In genomic region chrX:130106071-130106470, GRCh38 we compare ENCODE assay signal across 13 cellular contexts. TPM values are rescaled to one million over a fixed set of nuclear protein-coding genes. Genes with fewer than 3 reads are reported as not detected.
DNase-seq lines count a peak whose midpoint lies in the region; ATAC-seq, FAIRE-seq and TF ChIP-seq lines count a peak whose summit lies in the region.
"Had no signal": no experiment of that assay in that cellular context is flagged by ENCODE, and none has a peak within 500 bp of the region (broad histone marks: within the 10 kb centered on the region; RNA-seq: fewer than 3 reads in every experiment).

No MANE protein-coding gene starts in this region.

- no peak for DNase-seq in CD8-positive, alpha-beta memory T cell
- DNase-seq in Panc1 (ENCODE audit: low read depth, low spot score): no peak
- peak; percentile 48 for DNase-seq in fibroblast of mammary gland (ENCODE audit: low read depth)
- no peak for DNase-seq in gastrocnemius medialis
- no peak for DNase-seq in Peyer's patch
- DNase-seq in pancreas: no peak
- no peak for DNase-seq in left lobe of liver (ENCODE audit: low spot score)
- DNase-seq: NCI-H1436 treated with DMSO at 0.1 percent for 48 hours; NCI-H82; stimulated activated naive CD4-positive, alpha-beta T cell treated with Interleukin-2 at 50 U/mL for 16 hours had no signal

- no peak overlapping the region for H3K4me3 ChIP-seq in CD8-positive, alpha-beta memory T cell (ENCODE audit: low read length)
- H3K4me3 ChIP-seq in Panc1 (ENCODE audit: low read depth in 2 of 2, low read length in 2 of 2) (no peak overlapping the region), fibroblast of mammary gland (ENCODE audit: control insufficient read depth, low read depth, low read length) (no peak overlapping the region), gastrocnemius medialis (no peak overlapping the region), Peyer's patch (no peak overlapping the region), pancreas (no peak overlapping the region)

- peak overlapping the region in 4 of 7 donors; percentile 17 to 61 (median 38) for H3K4me3 Mint-ChIP-seq in CD8-positive, alpha-beta memory T cell
- H3K4me3 Mint-ChIP-seq: activated T-helper 1 cell treated with anti-CD3 and anti-CD28 coated beads, Interleukin-12 subunit alpha, Interleukin-12 subunit beta, Interleukin-2, Interleukin-4 antibody, amounts not matched to agents 30 ng/mL and 10 ng/mL and 1 ng/mL, durations not matched to agents 14 hours and 24 hours and 36 hours had no signal

- TF ChIP-seq CTCF in Panc1 (IDR thresholded peaks at IDR 0.05) (no peak), fibroblast of mammary gland (conservative IDR thresholded peaks at IDR 0.05; ENCODE audit: control insufficient read depth, insufficient read depth, low read depth, low read length) (no peak), gastrocnemius medialis (IDR thresholded peaks at IDR 0.05 in 4 of 5, conservative IDR thresholded peaks at IDR 0.05 in 1 of 5) (no peak), Peyer's patch (IDR thresholded peaks at IDR 0.05) (no peak), pancreas (IDR thresholded peaks at IDR 0.05) (no peak)

- 61 to 70% methylated on average over 10 of the region's 10 CpGs for WGBS in pancreas, 2 donors

- no peaks in the 10 kb centered on the region for H3K9me3 ChIP-seq in CD8-positive, alpha-beta memory T cell (ENCODE audit: low read length)
- H3K9me3 ChIP-seq in Panc1 (ENCODE audit: control insufficient read depth, insufficient read depth, low read depth, low read length) (no peaks in the 10 kb centered on the region), gastrocnemius medialis (no peaks in the 10 kb centered on the region), Peyer's patch (no peaks in the 10 kb centered on the region), pancreas (no peaks in the 10 kb centered on the region)

- intact Hi-C loops in Panc1 (cut with micrococcal nuclease; ENCODE audit: unreplicated experiment) (no loop called here), gastrocnemius medialis (cut with DNase I; ENCODE audit: low total_unique reads) (no loop called here), pancreas (cut with DNase I) (no loop called here)

- H3K9me3 Mint-ChIP-seq in CD8-positive, alpha-beta memory T cell: no peaks in the 10 kb centered on the region
- H3K9me3 Mint-ChIP-seq: activated T-helper 1 cell treated with anti-CD3 and anti-CD28 coated beads, Interleukin-12 subunit alpha, Interleukin-12 subunit beta, Interleukin-2, Interleukin-4 antibody, amounts not matched to agents 30 ng/mL and 10 ng/mL and 1 ng/mL, durations not matched to agents 14 hours and 24 hours and 36 hours had no signal

- no peak overlapping the region for H3K27ac ChIP-seq in CD8-positive, alpha-beta memory T cell (ENCODE audit: low read depth, low read length)
- H3K27ac ChIP-seq in Panc1 (ENCODE audit: low read length) (peak overlapping the region; percentile 46), gastrocnemius medialis (peak overlapping the region; percentile 14 to 43 (median 26)), Peyer's patch (peak overlapping the region in 2 of 4 donors; percentile 10 to 31), pancreas (no peak overlapping the region)
- H3K27ac ChIP-seq: epithelial cell of prostate had no signal

- no peak for FAIRE-seq in pancreas (lab: Jason Lieb, UNC)
- FAIRE-seq: bronchial epithelial cell had no signal

- peaks cover 53 to 72% (median 70%) of the 10 kb centered on the region in 3 donors for H3K4me1 Mint-ChIP-seq in CD8-positive, alpha-beta memory T cell

- in situ Hi-C loops in Panc1 (cut with HindIII; ENCODE audit: low pct_unique_long_range_greater_than_20kb, low sequenced_read_pairs): no loop called here
- in situ Hi-C loops in gastrocnemius medialis (cut with MboI; ENCODE audit: low sequenced_read_pairs in 4 of 4): no loop called here

- no peaks in the 10 kb centered on the region for H3K27me3 Mint-ChIP-seq in CD8-positive, alpha-beta memory T cell

- H3K4me1 ChIP-seq in CD8-positive, alpha-beta memory T cell (ENCODE audit: insufficient read depth, low read length): peaks cover 33% of the 10 kb centered on the region
- H3K4me1 ChIP-seq in Panc1 (ENCODE audit: control insufficient read depth, insufficient read depth, low read length) (peaks cover 38% of the 10 kb centered on the region), gastrocnemius medialis (no peaks in the 10 kb centered on the region), Peyer's patch (peaks cover 0 to 20% (median 0%) of the 10 kb centered on the region in 4 donors), pancreas (no peaks in the 10 kb centered on the region)

- POLR2A ChIA-PET in CD8-positive, alpha-beta memory T cell (lab: Charles Lee): interaction anchor here (1.2 kb wide), 1 partner anchor 8 kb away, joined by 3 read pairs; no protein-coding TSS in a partner anchor
- POLR2A ChIA-PET in Panc1 (lab: Charles Lee): interaction anchor here (0.6 kb wide), 1 partner anchor 9 kb away, joined by 4 read pairs; no protein-coding TSS in a partner anchor

- H3K36me3 ChIP-seq in CD8-positive, alpha-beta memory T cell (ENCODE audit: insufficient read depth, low read length): no peaks in the 10 kb centered on the region
- H3K36me3 ChIP-seq in Panc1 (ENCODE audit: control insufficient read depth, insufficient read depth, low read length) (no peaks in the 10 kb centered on the region), gastrocnemius medialis (no peaks in the 10 kb centered on the region), Peyer's patch (no peaks in the 10 kb centered on the region), pancreas (no peaks in the 10 kb centered on the region)

- CTCF ChIA-PET in CD8-positive, alpha-beta memory T cell (lab: Charles Lee): interaction anchor here (0.7 to 7.4 kb wide), 4 partner anchors 10 to 25 kb away, joined by 3 to 36 read pairs (median 4); no protein-coding TSS in a partner anchor
- CTCF ChIA-PET in Panc1 (lab: Charles Lee): no interaction called here

- TF ChIP-seq POLR2A in gastrocnemius medialis (IDR thresholded peaks at IDR 0.05) (no peak), Peyer's patch (IDR thresholded peaks at IDR 0.05) (no peak)

- ATAC-seq in Panc1 (no peak), gastrocnemius medialis (no peak), pancreas (no peak), left lobe of liver (no peak)

- peak overlapping the region in 7 of 8 donors; percentile 6 to 76 (median 56) for H3K27ac Mint-ChIP-seq in CD8-positive, alpha-beta memory T cell
- H3K27ac Mint-ChIP-seq: activated T-helper 1 cell treated with anti-CD3 and anti-CD28 coated beads, Interleukin-12 subunit alpha, Interleukin-12 subunit beta, Interleukin-2, Interleukin-4 antibody, amounts not matched to agents 30 ng/mL and 10 ng/mL and 1 ng/mL, durations not matched to agents 14 hours and 24 hours and 36 hours had no signal

- peaks cover 0 to 12% (median under 1%) of the 10 kb centered on the region in 3 donors for H3K36me3 Mint-ChIP-seq in CD8-positive, alpha-beta memory T cell

- H3K27me3 ChIP-seq in CD8-positive, alpha-beta memory T cell (ENCODE audit: insufficient read depth, low read length, poor library complexity, severe bottlenecking): no peaks in the 10 kb centered on the region
- H3K27me3 ChIP-seq in Panc1 (ENCODE audit: control insufficient read depth, insufficient read depth, low read length) (no peaks in the 10 kb centered on the region), gastrocnemius medialis (peaks cover 0 to 8% (median 7%) of the 10 kb centered on the region in 3 donors), Peyer's patch (no peaks in the 10 kb centered on the region), pancreas (no peaks in the 10 kb centered on the region)

- BruUV-seq in Panc1 (replicated peaks; lab: Mats Ljungman, UMichigan): no TSS peak

RNA-seq across cellular contexts. Expression of gene ELF4, which starts 4.2 kb away (rescaled TPM):
- 10 to 100 TPM; 23.8 to 24.7 TPM for total RNA-seq in CD8-positive, alpha-beta memory T cell
- 19.5 TPM for polyA plus RNA-seq in CD8-positive, alpha-beta memory T cell
- 48.0 TPM for total RNA-seq in Panc1 (2021; ENCODE audit: unreplicated experiment)
- polyA plus RNA-seq in Panc1 (2012; ENCODE audit: insufficient read length): 28.7 TPM
- total RNA-seq in gastrocnemius medialis: 1 to 10 TPM in 3 of 4 donors, under 1 TPM in 1; 0.70 to 2.3 (median 1.4) TPM
- 10 to 100 TPM; 17.3 to 47.3 (median 43.7) TPM for total RNA-seq in Peyer's patch
- 1 to 10 TPM; 1.4 to 4.6 (median 2.0) TPM for total RNA-seq in pancreas
- polyA plus RNA-seq in pancreas: 1 to 10 TPM; 1.1 to 2.0 TPM
- 1.4 TPM for total RNA-seq in left lobe of liver

RNA-seq across cellular contexts. Expression of gene AIFM1, which starts 59.6 kb away (rescaled TPM):
- 10 to 100 TPM; 57.7 to 58.2 TPM for total RNA-seq in CD8-positive, alpha-beta memory T cell
- 34.8 TPM for polyA plus RNA-seq in CD8-positive, alpha-beta memory T cell
- total RNA-seq in Panc1 (2021; ENCODE audit: unreplicated experiment) (96.6 TPM), gastrocnemius medialis (10 to 100 TPM; 18.9 to 50.1 (median 30.0) TPM), Peyer's patch (10 to 100 TPM; 16.5 to 44.9 (median 37.4) TPM), pancreas (10 to 100 TPM; 12.1 to 19.7 (median 15.3) TPM), left lobe of liver (89.5 TPM)
- polyA plus RNA-seq in Panc1 (2012; ENCODE audit: insufficient read length): 95.4 TPM
- 10 to 100 TPM; 12.5 to 19.6 TPM for polyA plus RNA-seq in pancreas

Comparison
In these comparisons a context has a peak if more than half of its experiments do, and no peak if none do; other contexts are left out.
1. H3K27ac ChIP-seq: peak in Panc1 (single experiment) and gastrocnemius medialis (4 of 4); none in CD8-positive, alpha-beta memory T cell (single experiment) and pancreas (0 of 4).